ENCODE assay signal across 26 cellular contexts in genomic region chr14:21238823-21239518, GRCh38. TPM values are rescaled to one million over a fixed set of nuclear protein-coding genes. Genes with fewer than 3 reads are reported as not detected.
DNase-seq lines count a peak whose midpoint lies in the region; ATAC-seq and TF ChIP-seq lines count a peak whose summit lies in the region.
"Had no signal": no experiment of that assay in that cellular context is flagged by ENCODE, and none has a peak within 500 bp of the region (broad histone marks: within the 10 kb centered on the region; RNA-seq: fewer than 3 reads in every experiment).

No MANE protein-coding gene starts in this region.

- H3K27ac Mint-ChIP-seq in activated T-cell treated with anti-CD3 and anti-CD28 coated beads, Interleukin-2, amount 50 U/mL, for 72 hours, result peak overlapping the region; percentile 19
- no peak overlapping the region for H3K27ac Mint-ChIP-seq in activated T-helper 17 cell treated with anti-CD3 and anti-CD28 coated beads, Interleukin-2, amount 50 U/mL, for 72 hours

- no peak overlapping the region for H3K18ac ChIP-seq in trophoblast cell (ENCODE audit: low read length)

- H2BK120ac ChIP-seq in trophoblast cell (ENCODE audit: insufficient read depth, low read length, poor library complexity), result no peak overlapping the region

- no peak overlapping the region for H3K4me3 ChIP-seq in trophoblast cell (ENCODE audit: low read depth, low read length)
- H3K4me3 ChIP-seq: heart left ventricle, skin epidermis, vagina had no signal

- no peak overlapping the region for H3K14ac ChIP-seq in trophoblast cell (ENCODE audit: low read length)

- no CpG with 5 or more reads among the region's 11 CpGs for WGBS in trophoblast cell (ENCODE audit: extremely low coverage, insufficient coverage, insufficient read length)

- H3K9me3 Mint-ChIP-seq in activated T-cell treated with anti-CD3 and anti-CD28 coated beads, Interleukin-2, amount 50 U/mL, for 72 hours, result no peaks in the 10 kb centered on the region
- H3K9me3 Mint-ChIP-seq in activated T-helper 17 cell treated with anti-CD3 and anti-CD28 coated beads, Interleukin-2, amount 50 U/mL, for 72 hours, result no peaks in the 10 kb centered on the region
- H3K9me3 Mint-ChIP-seq: T-cell had no signal

- no peaks in the 10 kb centered on the region for H3K4me1 ChIP-seq in trophoblast cell (ENCODE audit: control insufficient read depth in 1 of 2, insufficient read depth in 2 of 2, low read length in 2 of 2)

- H3K4me1 Mint-ChIP-seq in activated T-cell treated with anti-CD3 and anti-CD28 coated beads, Interleukin-2, amount 50 U/mL, for 72 hours (ENCODE audit: low read depth), result peaks cover 90% of the 10 kb centered on the region
- peaks cover 23% of the 10 kb centered on the region for H3K4me1 Mint-ChIP-seq in activated T-helper 17 cell treated with anti-CD3 and anti-CD28 coated beads, Interleukin-2, amount 50 U/mL, for 72 hours

- H3K36me3 ChIP-seq in trophoblast cell (ENCODE audit: control insufficient read depth in 1 of 2, insufficient read depth in 2 of 2, low read length in 2 of 2), result peaks cover 25 to 30% of the 10 kb centered on the region in 2 experiments

- H3K9ac ChIP-seq in trophoblast cell (ENCODE audit: low read length), result no peak overlapping the region

- no peak overlapping the region for H2AFZ ChIP-seq in trophoblast cell (ENCODE audit: insufficient read depth, low read length, poor library complexity)

- peak; percentile 9 for TF ChIP-seq POLR2A in GM19099 (IDR thresholded peaks at IDR 0.05; ENCODE audit: extremely low read depth, insufficient read length, low read depth)

- intact Hi-C loops in posterior vena cava (cut with DNase I), result no loop called here

- H2AK5ac ChIP-seq in trophoblast cell (ENCODE audit: low read length), result no peak overlapping the region

- H3K9me3 ChIP-seq in trophoblast cell (ENCODE audit: insufficient read depth, low read depth, low read length), result no peaks in the 10 kb centered on the region
- H3K9me3 ChIP-seq: heart left ventricle, vagina had no signal

- no peak overlapping the region for H4K8ac ChIP-seq in trophoblast cell (ENCODE audit: low read depth, low read length)

- peak overlapping the region in 1 of 2 donors; percentile 18 for H3K4me3 Mint-ChIP-seq in activated T-cell treated with anti-CD3 and anti-CD28 coated beads, Interleukin-2, amount 50 U/mL, for 72 hours
- peak overlapping the region; percentile 12 for H3K4me3 Mint-ChIP-seq in activated T-helper 17 cell treated with anti-CD3 and anti-CD28 coated beads, Interleukin-2, amount 50 U/mL, for 72 hours

- H3K27me3 Mint-ChIP-seq in activated T-cell treated with anti-CD3 and anti-CD28 coated beads, Interleukin-2, amount 50 U/mL, for 72 hours (ENCODE audit: low read depth), result no peaks in the 10 kb centered on the region
- no peaks in the 10 kb centered on the region for H3K27me3 Mint-ChIP-seq in activated T-helper 17 cell treated with anti-CD3 and anti-CD28 coated beads, Interleukin-2, amount 50 U/mL, for 72 hours
- H3K27me3 Mint-ChIP-seq: T-cell had no signal

- no peak overlapping the region for H4K91ac ChIP-seq in trophoblast cell (ENCODE audit: low read depth, low read length)

- no peak overlapping the region for H3K27ac ChIP-seq in trophoblast cell (ENCODE audit: low read depth, low read length)
- H3K27ac ChIP-seq: C4-2B, heart left ventricle, skin epidermis, vagina had no signal

- no peaks in the 10 kb centered on the region for H3K79me1 ChIP-seq in trophoblast cell (ENCODE audit: low read length)

- peaks cover 15% of the 10 kb centered on the region for H3K79me2 ChIP-seq in trophoblast cell (ENCODE audit: control insufficient read depth, insufficient read depth, low read length, poor library complexity)

- ATAC-seq in activated T-cell treated with anti-CD3 and anti-CD28 coated beads, Interleukin-2, amount 50 U/mL, for 72 hours (replicated peaks in 1 of 2), result no peak
- no peak for ATAC-seq in activated T-helper 17 cell treated with anti-CD3 and anti-CD28 coated beads, Interleukin-2, amount 50 U/mL, for 72 hours (replicated peaks)
- ATAC-seq in GM19455 (IDR thresholded peaks at IDR 0.05; ENCODE audit: unreplicated experiment), result no peak
- ATAC-seq: heart left ventricle, T-cell had no signal

- H3K27me3 ChIP-seq in trophoblast cell (ENCODE audit: insufficient read depth, low read length), result no peaks in the 10 kb centered on the region
- H3K27me3 ChIP-seq: heart left ventricle, vagina had no signal

- H3K4me2 ChIP-seq in trophoblast cell (ENCODE audit: low read length), result no peak overlapping the region

- no peak overlapping the region for H2BK12ac ChIP-seq in trophoblast cell (ENCODE audit: low read length)

- no peak overlapping the region for H4K12ac ChIP-seq in trophoblast cell (ENCODE audit: low read depth, low read length)

- H3K23ac ChIP-seq in trophoblast cell (ENCODE audit: low read length), result no peak overlapping the region

- H2BK5ac ChIP-seq in trophoblast cell (ENCODE audit: low read depth, low read length, poor library complexity), result no peak overlapping the region

- no peak for DNase-seq in activated T-cell treated with anti-CD3 and anti-CD28 coated beads, Interleukin-2, amount 50 U/mL, for 72 hours
- DNase-seq in activated T-cell treated with anti-CD3 and anti-CD28 coated beads for 4 hours (no peak), trophoblast cell (no peak), posterior vena cava (ENCODE audit: low spot score) (no peak), NCI-H446 (lab: John Stamatoyannopoulos, UW) (no peak)
- DNase-seq: activated CD4-positive, alpha-beta T cell treated with anti-CD3 and anti-CD28 coated beads for 4 hours; activated naive CD4-positive, alpha-beta T cell; DMS 273 treated with DMSO at 0.1 percent for 48 hours; effector CD8-positive, alpha-beta T cell; foreskin fibroblast; GOT3; heart left ventricle; Kasumi-1; NCI-H524; occipital lobe; stimulated activated CD4-positive, alpha-beta T cell treated with anti-CD3 and anti-CD28 coated beads, Interleukin-1b, Interleukin-23, amount 100 ng/mL, for 48 hours; T-cell had no signal

- H3K4ac ChIP-seq in trophoblast cell (ENCODE audit: low read depth, low read length), result peak overlapping the region; percentile 92

- H3K36me3 Mint-ChIP-seq in activated T-cell treated with anti-CD3 and anti-CD28 coated beads, Interleukin-2, amount 50 U/mL, for 72 hours (ENCODE audit: insufficient read depth in 2 of 2), result peaks cover 7 to 53% of the 10 kb centered on the region in 2 donors
- H3K36me3 Mint-ChIP-seq in activated T-helper 17 cell treated with anti-CD3 and anti-CD28 coated beads, Interleukin-2, amount 50 U/mL, for 72 hours (ENCODE audit: low read depth), result peaks cover 99% of the 10 kb centered on the region

RNA-seq across cellular contexts. Expression of gene HNRNPC, which starts 30.3 kb away (rescaled TPM):
- total RNA-seq in activated T-cell treated with anti-CD3 and anti-CD28 coated beads, Interleukin-2, amount 50 U/mL, for 72 hours, result 1,000 to 10,000 TPM; 1,220 to 1,492 TPM
- 100 to 1,000 TPM; 720 to 984 TPM for total RNA-seq in activated T-helper 17 cell treated with anti-CD3 and anti-CD28 coated beads, Interleukin-2, amount 50 U/mL, for 72 hours
- 959 and 960 TPM in 2 replicates for polyA plus RNA-seq in trophoblast cell (2013)
- total RNA-seq in posterior vena cava, result 100 to 1,000 TPM; 239 to 283 TPM

RNA-seq across cellular contexts. Expression of gene RPGRIP1, which starts 40.9 kb away (rescaled TPM):
- not detected for total RNA-seq in activated T-cell treated with anti-CD3 and anti-CD28 coated beads, Interleukin-2, amount 50 U/mL, for 72 hours
- total RNA-seq in activated T-helper 17 cell treated with anti-CD3 and anti-CD28 coated beads, Interleukin-2, amount 50 U/mL, for 72 hours, result not detected
- 0.01 TPM in 1 of 2 replicates, not detected in the other for polyA plus RNA-seq in trophoblast cell (2013)
- under 1 TPM; 0.10 to 0.88 TPM for total RNA-seq in posterior vena cava
- total RNA-seq: bronchial epithelial cell, temporal lobe, vagina had no signal
- polyA plus RNA-seq: AG04450 had no signal
